Comparison of ENCODE assay signal across 19 cellular contexts in genomic region chr7:117183729-117184128, GRCh38.
DNase-seq lines count a peak whose midpoint lies in the region; ATAC-seq and TF ChIP-seq lines count a peak whose summit lies in the region.
"Had no signal": no experiment of that assay in that cellular context is flagged by ENCODE, and none has a peak within 500 bp of the region (broad histone marks: within the 10 kb centered on the region; RNA-seq: fewer than 3 reads in every experiment).

No MANE protein-coding gene starts in this region.

- no peak for ATAC-seq in HG02642 (IDR thresholded peaks at IDR 0.05; ENCODE audit: poor library complexity, unreplicated experiment)
- ATAC-seq in HG03439 (IDR thresholded peaks at IDR 0.05; ENCODE audit: unreplicated experiment), result no peak
- ATAC-seq: CD8-positive, alpha-beta T cell; GM23338 had no signal

- peak overlapping the region; percentile 34 for H3K27ac ChIP-seq in A673 (ENCODE audit: low read depth, low read length, poor library complexity, severe bottlenecking)
- no peak overlapping the region for H3K27ac ChIP-seq in HEK293 (ENCODE audit: extremely low read depth, low read depth, low read length)
- H3K27ac ChIP-seq: BLaER1, C4-2B had no signal

- TF ChIP-seq CTCF in A673 (conservative IDR thresholded peaks at IDR 0.05; ENCODE audit: low read depth, low read length) (no peak), HEK293 (tag by site-specific recombination; IDR thresholded peaks at IDR 0.05) (no peak), endothelial cell (IDR thresholded peaks at IDR 0.05; ENCODE audit: unreplicated experiment) (no peak), mesothelial cell of epicardium (IDR thresholded peaks at IDR 0.05; ENCODE audit: unreplicated experiment) (no peak), GM13976 (IDR thresholded peaks at IDR 0.05; ENCODE audit: borderline replicate concordance, control extremely low read depth, extremely low read depth, insufficient read depth, missing control alignments) (no peak)

- no peaks in the 10 kb centered on the region for H3K9me3 Mint-ChIP-seq in endothelial cell (ENCODE audit: unreplicated experiment)
- H3K9me3 Mint-ChIP-seq in mesothelial cell of epicardium, result peaks cover 9% of the 10 kb centered on the region
- H3K9me3 Mint-ChIP-seq: CD4-positive, CD25-positive, alpha-beta regulatory T cell; CD8-positive, alpha-beta T cell; GM23338 had no signal

- H3K9me3 ChIP-seq in A673 (ENCODE audit: low read depth, low read length, poor library complexity, severe bottlenecking), result no peaks in the 10 kb centered on the region
- no peaks in the 10 kb centered on the region for H3K9me3 ChIP-seq in HEK293 (ENCODE audit: control insufficient read depth, insufficient read depth, low read depth, low read length)
- H3K9me3 ChIP-seq: BLaER1, Caco-2 had no signal

- POLR2A ChIA-PET in A673 (lab: Charles Lee; ENCODE audit: low non-redundant PET) (no interaction called here), HEK293 (lab: Yijun Ruan, JAX) (no interaction called here)

- intact Hi-C loops in A673 (cut with micrococcal nuclease; ENCODE audit: unreplicated experiment), result no loop called here

- no peak overlapping the region for H3K27ac Mint-ChIP-seq in endothelial cell (ENCODE audit: unreplicated experiment)
- peak overlapping the region; percentile 50 for H3K27ac Mint-ChIP-seq in mesothelial cell of epicardium
- H3K27ac Mint-ChIP-seq: B cell; CD4-positive, CD25-positive, alpha-beta regulatory T cell; CD8-positive, alpha-beta T cell; GM23338 had no signal

- no peak overlapping the region for H3K4me3 ChIP-seq in A673 (ENCODE audit: low read depth, low read length, poor library complexity, severe bottlenecking)
- H3K4me3 ChIP-seq in HEK293 (ENCODE audit: low read depth, low read length), result no peak overlapping the region
- H3K4me3 ChIP-seq: BLaER1, GM23338 had no signal

- DNase-seq in A673 (ENCODE audit: low spot score) (no peak), endothelial cell (ENCODE audit: low spot score) (no peak), mesothelial cell of epicardium (ENCODE audit: low spot score in 2 of 2, unreplicated experiment in 2 of 2) (no peak), NCI-H128 (lab: John Stamatoyannopoulos, UW; ENCODE audit: unreplicated experiment) (no peak), GM13976 (ENCODE audit: low spot score) (no peak)
- DNase-seq: 8988T; Caco-2; CD4-positive, CD25-positive, alpha-beta regulatory T cell; CD8-positive, alpha-beta T cell; DMS153; DND-41; HCEC 1CT had no signal

- H3K4me3 Mint-ChIP-seq in endothelial cell (ENCODE audit: unreplicated experiment), result peak overlapping the region; percentile 17
- H3K4me3 Mint-ChIP-seq in mesothelial cell of epicardium, result no peak overlapping the region
- H3K4me3 Mint-ChIP-seq: B cell; CD4-positive, CD25-positive, alpha-beta regulatory T cell; CD8-positive, alpha-beta T cell; GM23338 had no signal

- H3K36me3 Mint-ChIP-seq in endothelial cell (ENCODE audit: low read depth, unreplicated experiment), result peaks cover 10% of the 10 kb centered on the region
- H3K36me3 Mint-ChIP-seq in mesothelial cell of epicardium, result peaks cover 24% of the 10 kb centered on the region

- H3K4me1 ChIP-seq in A673 (ENCODE audit: insufficient read depth, low read length, poor library complexity, severe bottlenecking) (peaks cover 9% of the 10 kb centered on the region), HEK293 (ENCODE audit: control insufficient read depth, insufficient read depth, low read length) (peaks cover 2% of the 10 kb centered on the region; the same call in 1 of the 2 replicates)
- H3K4me1 ChIP-seq: BLaER1, Caco-2 had no signal

- peaks cover 6% of the 10 kb centered on the region for H3K4me1 Mint-ChIP-seq in endothelial cell (ENCODE audit: unreplicated experiment)
- peaks cover 37% of the 10 kb centered on the region for H3K4me1 Mint-ChIP-seq in mesothelial cell of epicardium
- H3K4me1 Mint-ChIP-seq: B cell; CD4-positive, CD25-positive, alpha-beta regulatory T cell; GM23338 had no signal

- H3K36me3 ChIP-seq in A673 (ENCODE audit: insufficient read depth, low read length, poor library complexity, severe bottlenecking) (no peaks in the 10 kb centered on the region), HEK293 (ENCODE audit: control insufficient read depth in 2 of 2, insufficient read depth in 1 of 2, low read length in 2 of 2) (no peaks in the 10 kb centered on the region)
- H3K36me3 ChIP-seq: BLaER1 had no signal

- in situ Hi-C loops in GM13976 (cut with MboI; ENCODE audit: low sequenced_read_pairs, unreplicated experiment), result no loop called here

- no TSS peak for BruUV-seq in A673 (replicated peaks; lab: Mats Ljungman, UMichigan)

- CTCF ChIA-PET in A673 (lab: Charles Lee) (no interaction called here), HEK293 (lab: Yijun Ruan, JAX) (interaction anchor here (1.3 kb wide), 1 partner anchor 10 kb away, joined by 4 read pairs; no protein-coding TSS in a partner anchor)

- H3K27me3 Mint-ChIP-seq in endothelial cell (ENCODE audit: unreplicated experiment) (peaks cover 1% of the 10 kb centered on the region), mesothelial cell of epicardium (ENCODE audit: low read depth) (no peaks in the 10 kb centered on the region)
- H3K27me3 Mint-ChIP-seq: B cell; CD4-positive, CD25-positive, alpha-beta regulatory T cell had no signal

- no peaks in the 10 kb centered on the region for H3K27me3 ChIP-seq in A673 (replicated peaks; ENCODE audit: insufficient read depth, low read depth, low read length, poor library complexity)
- H3K27me3 ChIP-seq: BLaER1 had no signal

TF ChIP-seq in HEK293, 187 proteins besides CTCF, POLR2A, EP300 and RAD21:
- TF ChIP-seq ZNF24 (tag by site-specific recombination; IDR thresholded peaks at IDR 0.05) (0 out of 2 replicates have a peak, but pooled peaks have one; percentile 25), YY1 (tag by site-specific recombination; IDR thresholded peaks at IDR 0.05) (no peak), ZNF146 (tag by site-specific recombination; IDR thresholded peaks at IDR 0.05) (peak; percentile 70), ZBTB8A (tag by site-specific recombination; IDR thresholded peaks at IDR 0.05) (no peak), ZNF138 (tag by site-specific recombination; IDR thresholded peaks at IDR 0.05; ENCODE audit: borderline replicate concordance) (no peak)
